In genomic region chr2:173961346-173961705, GRCh38 we compare ENCODE assay signal across 1 cellular context.
TF ChIP-seq lines count a peak whose summit lies in the region.

No MANE protein-coding gene starts in this region.

TF ChIP-seq in HepG2, 621 proteins besides CTCF, POLR2A, EP300 and RAD21 (continued from another document):
- no peak for TF ChIP-seq JUNB (CRISPR knock-in tag; IDR thresholded peaks at IDR 0.05; ENCODE audit: borderline replicate concordance)
- peak; percentile 90 for TF ChIP-seq PRDM15 (CRISPR knock-in tag; IDR thresholded peaks at IDR 0.05)
- TF ChIP-seq MIXL1 (CRISPR knock-in tag; IDR thresholded peaks at IDR 0.05), result no peak
- no peak for TF ChIP-seq SOX13 (IDR thresholded peaks at IDR 0.05)
- peak in 1 of 2 experiments; percentile 30; a peak in 1 of 4 replicates for TF ChIP-seq SOX13 (CRISPR knock-in tag; conservative IDR thresholded peaks at IDR 0.05 in 1 of 2, IDR thresholded peaks at IDR 0.05 in 1 of 2)
- TF ChIP-seq ZNF12 (CRISPR knock-in tag; IDR thresholded peaks at IDR 0.05), result no peak
- TF ChIP-seq ATM (IDR thresholded peaks at IDR 0.05; ENCODE audit: borderline replicate concordance), result no peak
- no peak for TF ChIP-seq ZNF501 (CRISPR knock-in tag; IDR thresholded peaks at IDR 0.05)
- TF ChIP-seq SOX5 (CRISPR knock-in tag; IDR thresholded peaks at IDR 0.05; ENCODE audit: borderline replicate concordance), result peak; percentile 28; the same call in 1 of the 2 replicates
- no peak for TF ChIP-seq TAF15 (IDR thresholded peaks at IDR 0.05; ENCODE audit: low read depth, low read length, poor library complexity, severe bottlenecking)
- no peak for TF ChIP-seq ZNF354B (CRISPR knock-in tag; IDR thresholded peaks at IDR 0.05)
- TF ChIP-seq ATF4 (CRISPR knock-in tag; IDR thresholded peaks at IDR 0.05), result 0 out of 4 replicates have a peak, but pooled peaks of 1 of the 2 experiments have one; percentile 23
- no peak for TF ChIP-seq HOXA7 (CRISPR knock-in tag; IDR thresholded peaks at IDR 0.05)
- no peak for TF ChIP-seq CREB1 (IDR thresholded peaks at IDR 0.05)
- TF ChIP-seq CREB1 (CRISPR knock-in tag; IDR thresholded peaks at IDR 0.05), result peak; percentile 27; the same call in 1 of the 2 replicates
